In genomic region chr14:54895683-54896082, GRCh38 we compare ENCODE assay signal across 22 cellular contexts. TPM values are rescaled to one million over a fixed set of nuclear protein-coding genes. Genes with fewer than 3 reads are reported as not detected.
DNase-seq lines count a peak whose midpoint lies in the region; ATAC-seq and TF ChIP-seq lines count a peak whose summit lies in the region.
"Had no signal": no experiment of that assay in that cellular context is flagged by ENCODE, and none has a peak within 500 bp of the region (broad histone marks: within the 10 kb centered on the region; RNA-seq: fewer than 3 reads in every experiment).

No MANE protein-coding gene starts in this region.

- H4K20me1 ChIP-seq in GM23248 (ENCODE audit: insufficient read depth) (no peaks in the 10 kb centered on the region), PC-3 (ENCODE audit: low read length) (no peaks in the 10 kb centered on the region)

- H3K18ac ChIP-seq in mesenchymal stem cell (ENCODE audit: low read depth in 1 of 2, low read length in 2 of 2): peak overlapping the region in 1 of 2 experiments; percentile 84

- CTCF ChIA-PET in PC-3 (lab: Charles Lee): interaction anchor here (0.5 to 0.7 kb wide), 2 partner anchors 386 to 755 kb away, joined by 3 to 4 read pairs; partner anchors contain the start of gene CGRRF1

- peaks cover 24% of the 10 kb centered on the region for H3K4me1 ChIP-seq in GM23248 (ENCODE audit: insufficient read depth)
- H3K4me1 ChIP-seq in PC-3 (ENCODE audit: insufficient read depth, low read length): peaks cover 12% of the 10 kb centered on the region
- no peaks in the 10 kb centered on the region for H3K4me1 ChIP-seq in mesenchymal stem cell (ENCODE audit: control insufficient read depth, insufficient read depth, low read depth, low read length)

- H3K27ac Mint-ChIP-seq in stimulated activated memory B cell treated with anti-CD40 and anti-IgM and Interleukin-4, amounts not matched to agents 10 μg/mL and 1 μg/mL and 100 μg/mL, for 72 hours: no peak overlapping the region
- H3K27ac Mint-ChIP-seq: B cell had no signal

- intact Hi-C loops in PC-3 (cut with micrococcal nuclease): no loop called here

- no peaks in the 10 kb centered on the region for H3K9me3 Mint-ChIP-seq in stimulated activated memory B cell treated with anti-CD40 and anti-IgM and Interleukin-4, amounts not matched to agents 10 μg/mL and 1 μg/mL and 100 μg/mL, for 72 hours
- H3K9me3 Mint-ChIP-seq: IgD-negative memory B cell had no signal

- TF ChIP-seq CTCF in PC-3 (conservative IDR thresholded peaks at IDR 0.05; ENCODE audit: low read depth, low read length): no peak

- no peak overlapping the region for H2BK12ac ChIP-seq in mesenchymal stem cell (ENCODE audit: low read length in 2 of 2)

- H3K14ac ChIP-seq in mesenchymal stem cell (ENCODE audit: low read length in 2 of 2): no peak overlapping the region

- H2AFZ ChIP-seq in GM23248 (peak overlapping the region; percentile 50), PC-3 (ENCODE audit: low read length) (no peak overlapping the region), mesenchymal stem cell (ENCODE audit: low read depth, low read length) (no peak overlapping the region)

- no peaks in the 10 kb centered on the region for H3K79me2 ChIP-seq in GM23248 (ENCODE audit: insufficient read depth)
- H3K79me2 ChIP-seq in PC-3 (ENCODE audit: low read length): peaks cover 20% of the 10 kb centered on the region

- ATAC-seq in PC-3: peak; percentile 55
- ATAC-seq in stimulated activated memory B cell treated with anti-CD40 and anti-IgM and Interleukin-4, amounts not matched to agents 10 μg/mL and 1 μg/mL and 100 μg/mL, for 72 hours: no peak
- ATAC-seq in GM19324 (IDR thresholded peaks at IDR 0.05; ENCODE audit: low FRiP score, unreplicated experiment): no peak
- ATAC-seq: GM12878, HCT116 had no signal

- peak overlapping the region; percentile 6 for H2BK15ac ChIP-seq in mesenchymal stem cell (ENCODE audit: low read depth, poor library complexity, severe bottlenecking)

- H3K9ac ChIP-seq in GM23248 (no peak overlapping the region), PC-3 (ENCODE audit: low read length) (no peak overlapping the region), mesenchymal stem cell (ENCODE audit: low read length) (no peak overlapping the region)

- no TSS peak for BruUV-seq in PC-3 (replicated peaks; lab: Mats Ljungman, UMichigan)

- H3K9me2 ChIP-seq in GM23248 (ENCODE audit: insufficient read depth) (no peaks in the 10 kb centered on the region), PC-3 (replicated peaks; ENCODE audit: low read length) (no peaks in the 10 kb centered on the region)

- H3K27me3 Mint-ChIP-seq in stimulated activated memory B cell treated with anti-CD40 and anti-IgM and Interleukin-4, amounts not matched to agents 10 μg/mL and 1 μg/mL and 100 μg/mL, for 72 hours: no peaks in the 10 kb centered on the region
- H3K27me3 Mint-ChIP-seq: B cell, IgD-negative memory B cell had no signal

- H3K27me3 ChIP-seq in GM23248 (replicated peaks; ENCODE audit: insufficient read depth) (no peaks in the 10 kb centered on the region), PC-3 (ENCODE audit: low read length) (no peaks in the 10 kb centered on the region), mesenchymal stem cell (ENCODE audit: control insufficient read depth in 1 of 2, insufficient read depth in 1 of 2, low read length in 2 of 2) (no peaks in the 10 kb centered on the region)
- H3K27me3 ChIP-seq: MG63 had no signal

- 73 to 74% methylated on average over 4 of the region's 4 CpGs for WGBS in GM23248 (ENCODE audit: low coverage in 1 of 2, low lambda C conversion rate in 2 of 2, missing lambda C conversion rate in 2 of 2), 2 experiments
- WGBS in mesenchymal stem cell: 84% methylated on average over 4 of the region's 4 CpGs

- H3K23ac ChIP-seq in mesenchymal stem cell (ENCODE audit: low read length in 2 of 2): no peak overlapping the region

- no peaks in the 10 kb centered on the region for H3K9me3 ChIP-seq in GM23248 (ENCODE audit: low read depth)
- H3K9me3 ChIP-seq in PC-3 (ENCODE audit: low read length): no peaks in the 10 kb centered on the region
- H3K9me3 ChIP-seq in mesenchymal stem cell (ENCODE audit: control insufficient read depth, low read length): no peaks in the 10 kb centered on the region
- H3K9me3 ChIP-seq: MG63 had no signal

- no peaks in the 10 kb centered on the region for H3K36me3 ChIP-seq in GM23248 (ENCODE audit: low read depth)
- no peaks in the 10 kb centered on the region for H3K36me3 ChIP-seq in PC-3 (ENCODE audit: low read depth, low read length)
- H3K36me3 ChIP-seq in mesenchymal stem cell (ENCODE audit: control insufficient read depth in 1 of 2, insufficient read depth in 2 of 2, low read depth in 1 of 2, low read length in 2 of 2): no peaks in the 10 kb centered on the region
- H3K36me3 ChIP-seq: MG63 had no signal

- peaks cover 28% of the 10 kb centered on the region for H3K4me1 Mint-ChIP-seq in stimulated activated memory B cell treated with anti-CD40 and anti-IgM and Interleukin-4, amounts not matched to agents 10 μg/mL and 1 μg/mL and 100 μg/mL, for 72 hours

- no peak overlapping the region for H2AK5ac ChIP-seq in mesenchymal stem cell (ENCODE audit: low read length, severe bottlenecking)

- no peak overlapping the region for H3K27ac ChIP-seq in GM23248
- no peak overlapping the region for H3K27ac ChIP-seq in PC-3 (ENCODE audit: low read length)
- peak overlapping the region; percentile 55 for H3K27ac ChIP-seq in caudate nucleus (ENCODE audit: low read depth, low read length)
- no peak overlapping the region for H3K27ac ChIP-seq in mesenchymal stem cell (ENCODE audit: low read length, poor library complexity, severe bottlenecking)

- in situ Hi-C loops in GM23248 (cut with MboI): no loop called here

- H3K79me1 ChIP-seq in mesenchymal stem cell (replicated peaks; ENCODE audit: low read length, poor library complexity, severe bottlenecking): no peaks in the 10 kb centered on the region

- no peaks in the 10 kb centered on the region for H3K36me3 Mint-ChIP-seq in stimulated activated memory B cell treated with anti-CD40 and anti-IgM and Interleukin-4, amounts not matched to agents 10 μg/mL and 1 μg/mL and 100 μg/mL, for 72 hours
- H3K36me3 Mint-ChIP-seq: IgD-negative memory B cell had no signal

- H2BK5ac ChIP-seq in mesenchymal stem cell (ENCODE audit: low read depth, low read length, poor library complexity, severe bottlenecking): no peak overlapping the region

- no peak overlapping the region for H4K8ac ChIP-seq in mesenchymal stem cell (ENCODE audit: low read length)

- no peak overlapping the region for H3K4me2 ChIP-seq in GM23248 (ENCODE audit: unreplicated experiment)
- H3K4me2 ChIP-seq in PC-3 (ENCODE audit: low read length): no peak overlapping the region
- H3K4me2 ChIP-seq in mesenchymal stem cell (ENCODE audit: low read length, poor library complexity, severe bottlenecking): no peak overlapping the region

- DNase-seq in GM23248 (no peak), PC-3 (no peak), caudate nucleus (lab: John Stamatoyannopoulos, UW) (no peak), mesenchymal stem cell (no peak), SIG-M5 (lab: John Stamatoyannopoulos, UW) (no peak), GDM1 (lab: John Stamatoyannopoulos, UW) (no peak)
- DNase-seq: DMS153, GOT3, Kasumi-1, NCI-H1048, NCI-H1436, NCI-H1930, NCI-H524, RPMI8226, SHP77 treated with DMSO at 0.1 percent for 48 hours had no signal

- peaks cover 13% of the 10 kb centered on the region for H3F3A ChIP-seq in GM23248 (ENCODE audit: insufficient read depth)
- H3F3A ChIP-seq in PC-3 (ENCODE audit: low read length, unreplicated experiment): no peaks in the 10 kb centered on the region

- H3K4me3 ChIP-seq in GM23248: no peak overlapping the region
- no peak overlapping the region for H3K4me3 ChIP-seq in PC-3 (ENCODE audit: low read length)
- H3K4me3 ChIP-seq in mesenchymal stem cell (ENCODE audit: insufficient read depth in 1 of 2, low read depth in 1 of 2, low read length in 2 of 2): no peak overlapping the region
- H3K4me3 ChIP-seq: MG63 had no signal

- H2BK120ac ChIP-seq in mesenchymal stem cell (ENCODE audit: low read depth, low read length): no peak overlapping the region

- no peak overlapping the region for H3K4me3 Mint-ChIP-seq in stimulated activated memory B cell treated with anti-CD40 and anti-IgM and Interleukin-4, amounts not matched to agents 10 μg/mL and 1 μg/mL and 100 μg/mL, for 72 hours
- H3K4me3 Mint-ChIP-seq: B cell, IgD-negative memory B cell had no signal

- no peak overlapping the region for H3K4ac ChIP-seq in mesenchymal stem cell (ENCODE audit: low read depth in 1 of 2, low read length in 2 of 2)

- peak overlapping the region; percentile 85 for H4K91ac ChIP-seq in mesenchymal stem cell (ENCODE audit: low read length)

- POLR2A ChIA-PET in PC-3 (lab: Charles Lee; ENCODE audit: unreplicated experiment): no interaction called here

RNA-seq across cellular contexts. Expression of gene GCH1, which starts 6.9 kb away (rescaled TPM):
- total RNA-seq in GM23248 (2014; rRNA removed; shearing (Covaris generic)): 3.9 and 7.3 TPM in 2 replicates
- polyA plus RNA-seq in GM23248 (2016; fragmentation: Nextera tagmentation; extraction: Ambion mirVana): 3.1 and 4.2 TPM in 2 replicates
- 26.6 and 26.9 TPM in 2 replicates for total RNA-seq in PC-3 (2014; rRNA removed)
- 3.6 TPM for polyA plus RNA-seq in mesenchymal stem cell (2013, experiment 1 of 2)
- 4.0 TPM for polyA plus RNA-seq in mesenchymal stem cell (2013, experiment 2 of 2)
